In the genomic region with DNA sequence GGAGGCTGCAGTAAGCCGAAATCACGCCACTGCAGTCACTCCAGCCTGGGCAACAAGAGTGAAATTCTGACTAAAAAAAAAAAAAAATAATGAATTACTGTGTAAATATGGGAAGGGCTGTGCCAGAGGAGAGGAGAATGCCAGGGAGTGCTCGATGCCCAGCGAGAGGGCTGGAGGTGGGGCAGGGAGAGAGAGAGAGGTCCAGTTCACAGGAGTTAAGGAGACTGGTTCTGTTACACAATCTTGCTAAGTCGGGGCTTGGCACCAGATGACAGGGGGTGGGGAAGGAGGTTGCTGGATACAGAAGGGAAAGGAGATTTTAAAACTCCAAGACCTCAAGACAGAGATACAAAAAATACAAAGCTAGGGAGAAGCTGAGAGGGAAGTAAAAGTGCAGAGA, we compare ENCODE assay signal across 8 cellular contexts. TPM values are rescaled to one million over a fixed set of nuclear protein-coding genes. Genes with fewer than 3 reads are reported as not detected.
DNase-seq lines count a peak whose midpoint lies in the region; ATAC-seq and TF ChIP-seq lines count a peak whose summit lies in the region.

No MANE protein-coding gene starts in this region.

- TF ChIP-seq CTCF in heart left ventricle (IDR thresholded peaks at IDR 0.05) (no peak), gastrocnemius medialis (IDR thresholded peaks at IDR 0.05 in 4 of 5, conservative IDR thresholded peaks at IDR 0.05 in 1 of 5) (no peak)

- TF ChIP-seq POLR2A in heart left ventricle (IDR thresholded peaks at IDR 0.05) (no peak), gastrocnemius medialis (IDR thresholded peaks at IDR 0.05) (no peak)

- WGBS in heart left ventricle, 4 donors = 40 to 54% (median 47%) methylated on average over 5 of the region's 5 CpGs

- in situ Hi-C loops in gastrocnemius medialis (cut with MboI; ENCODE audit: low sequenced_read_pairs in 4 of 4) = no loop called here

- H3K27me3 ChIP-seq in heart left ventricle = no peaks in the 10 kb centered on the region
- H3K27me3 ChIP-seq in gastrocnemius medialis = no peaks in the 10 kb centered on the region

- H3K4me1 ChIP-seq in heart left ventricle = peaks cover 4 to 58% (median 48%) of the 10 kb centered on the region in 12 donors
- peaks cover 40 to 54% of the 10 kb centered on the region in 2 donors for H3K4me1 ChIP-seq in gastrocnemius medialis

- H3K36me3 ChIP-seq in heart left ventricle (peaks cover 0 to 16% (median 2%) of the 10 kb centered on the region in 9 donors), gastrocnemius medialis (peaks cover 0 to 9% of the 10 kb centered on the region in 2 donors)

- DNase-seq in DMS53 (lab: John Stamatoyannopoulos, UW) = peak; percentile 67
- peak in 4 of 5 donors; percentile 37 to 65 (median 38) for DNase-seq in heart left ventricle
- DNase-seq in gastrocnemius medialis = peak; percentile 55 to 69
- no peak for DNase-seq in activated naive CD4-positive, alpha-beta T cell (lab: John Stamatoyannopoulos, UW)
- DNase-seq in NCI-H510A (lab: John Stamatoyannopoulos, UW) = no peak
- no peak for DNase-seq in NOMO-1 treated with dmso at 0.1 percent for 144 hours (lab: John Stamatoyannopoulos, UW; ENCODE audit: unreplicated experiment)

- intact Hi-C loops in heart left ventricle (cut with DNase I) = no loop called here
- intact Hi-C loops in gastrocnemius medialis (cut with DNase I; ENCODE audit: low total_unique reads) = loop anchor here (2.0 kb wide), 1 partner anchor 27 kb away; a partner anchor contains a TSS

- ATAC-seq in SK-N-SH treated with all-trans-retinoic acid at 6 μM for 48 hours (peak; percentile 18), heart left ventricle (peak; percentile 1 to 30 (median 24)), gastrocnemius medialis (peak; percentile 61 to 63), GM21737 (IDR thresholded peaks at IDR 0.05; ENCODE audit: unreplicated experiment) (no peak)

- no peaks in the 10 kb centered on the region for H3K9me3 ChIP-seq in heart left ventricle
- no peaks in the 10 kb centered on the region for H3K9me3 ChIP-seq in gastrocnemius medialis

- peak overlapping the region in 11 of 12 donors; percentile 72 to 89 (median 84) for H3K27ac ChIP-seq in heart left ventricle
- H3K27ac ChIP-seq in gastrocnemius medialis = peak overlapping the region; percentile 79 to 85 (median 84)

- H3K4me3 ChIP-seq in heart left ventricle (peak overlapping the region in 11 of 12 donors; percentile 9 to 74 (median 52)), gastrocnemius medialis (peak overlapping the region; percentile 53 to 63 (median 60))

TF ChIP-seq in SK-N-SH treated with all-trans-retinoic acid at 6 μM for 48 hours, 23 proteins besides CTCF, POLR2A, EP300 and RAD21:
- TF ChIP-seq TCF4 (CRISPR knock-in tag; IDR thresholded peaks at IDR 0.05; ENCODE audit: borderline replicate concordance) (no peak), ARNTL (CRISPR knock-in tag; IDR thresholded peaks at IDR 0.05; ENCODE audit: borderline replicate concordance, low read depth) (no peak), ESRRG (CRISPR knock-in tag; IDR thresholded peaks at IDR 0.05) (no peak), GLIS3 (CRISPR knock-in tag; IDR thresholded peaks at IDR 0.05) (no peak), ZFP3 (CRISPR knock-in tag; IDR thresholded peaks at IDR 0.05) (no peak), PPARA (CRISPR knock-in tag; IDR thresholded peaks at IDR 0.05; ENCODE audit: borderline replicate concordance) (no peak), OSR1 (CRISPR knock-in tag; IDR thresholded peaks at IDR 0.05) (no peak), ZC3H10 (CRISPR knock-in tag; IDR thresholded peaks at IDR 0.05) (no peak), BACH2 (CRISPR knock-in tag; IDR thresholded peaks at IDR 0.05; ENCODE audit: borderline replicate concordance) (no peak)
- TF ChIP-seq, protein P1, sequence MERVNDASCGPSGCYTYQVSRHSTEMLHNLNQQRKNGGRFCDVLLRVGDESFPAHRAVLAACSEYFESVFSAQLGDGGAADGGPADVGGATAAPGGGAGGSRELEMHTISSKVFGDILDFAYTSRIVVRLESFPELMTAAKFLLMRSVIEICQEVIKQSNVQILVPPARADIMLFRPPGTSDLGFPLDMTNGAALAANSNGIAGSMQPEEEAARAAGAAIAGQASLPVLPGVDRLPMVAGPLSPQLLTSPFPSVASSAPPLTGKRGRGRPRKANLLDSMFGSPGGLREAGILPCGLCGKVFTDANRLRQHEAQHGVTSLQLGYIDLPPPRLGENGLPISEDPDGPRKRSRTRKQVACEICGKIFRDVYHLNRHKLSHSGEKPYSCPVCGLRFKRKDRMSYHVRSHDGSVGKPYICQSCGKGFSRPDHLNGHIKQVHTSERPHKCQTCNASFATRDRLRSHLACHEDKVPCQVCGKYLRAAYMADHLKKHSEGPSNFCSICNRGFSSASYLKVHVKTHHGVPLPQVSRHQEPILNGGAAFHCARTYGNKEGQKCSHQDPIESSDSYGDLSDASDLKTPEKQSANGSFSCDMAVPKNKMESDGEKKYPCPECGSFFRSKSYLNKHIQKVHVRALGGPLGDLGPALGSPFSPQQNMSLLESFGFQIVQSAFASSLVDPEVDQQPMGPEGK (CRISPR knock-in tag; IDR thresholded peaks at IDR 0.05; ENCODE audit: borderline replicate concordance) = no peak
- TF ChIP-seq, protein P2, sequence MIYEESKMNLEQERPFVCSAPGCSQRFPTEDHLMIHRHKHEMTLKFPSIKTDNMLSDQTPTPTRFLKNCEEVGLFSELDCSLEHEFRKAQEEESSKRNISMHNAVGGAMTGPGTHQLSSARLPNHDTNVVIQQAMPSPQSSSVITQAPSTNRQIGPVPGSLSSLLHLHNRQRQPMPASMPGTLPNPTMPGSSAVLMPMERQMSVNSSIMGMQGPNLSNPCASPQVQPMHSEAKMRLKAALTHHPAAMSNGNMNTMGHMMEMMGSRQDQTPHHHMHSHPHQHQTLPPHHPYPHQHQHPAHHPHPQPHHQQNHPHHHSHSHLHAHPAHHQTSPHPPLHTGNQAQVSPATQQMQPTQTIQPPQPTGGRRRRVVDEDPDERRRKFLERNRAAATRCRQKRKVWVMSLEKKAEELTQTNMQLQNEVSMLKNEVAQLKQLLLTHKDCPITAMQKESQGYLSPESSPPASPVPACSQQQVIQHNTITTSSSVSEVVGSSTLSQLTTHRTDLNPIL (CRISPR knock-in tag; IDR thresholded peaks at IDR 0.05; ENCODE audit: low read depth) = no peak

RNA-seq across cellular contexts. Expression of a gene that starts 1.2 kb away (rescaled TPM):
- total RNA-seq in heart left ventricle (10 to 100 TPM; 27.6 to 97.8 (median 48.7) TPM), gastrocnemius medialis (10 to 100 TPM; 30.9 to 70.2 (median 42.3) TPM)
- 10 to 100 TPM; 14.3 to 37.9 TPM for polyA plus RNA-seq in heart left ventricle

RNA-seq across cellular contexts. Expression of a gene that starts 24.3 kb away (rescaled TPM):
- total RNA-seq in heart left ventricle = 10 to 100 TPM; 14.0 to 49.3 (median 22.1) TPM
- polyA plus RNA-seq in heart left ventricle = 10 to 100 TPM; 10.8 to 11.3 TPM
- total RNA-seq in gastrocnemius medialis = 10 to 100 TPM; 11.4 to 24.0 (median 20.6) TPM

RNA-seq across cellular contexts. Expression of a gene that starts 28.0 kb away (rescaled TPM):
- total RNA-seq in heart left ventricle (100 to 1,000 TPM; 173 to 237 (median 212) TPM), gastrocnemius medialis (100 to 1,000 TPM; 259 to 324 (median 291) TPM)
- polyA plus RNA-seq in heart left ventricle = 100 to 1,000 TPM; 345 to 367 TPM

RNA-seq across cellular contexts. Expression of a gene that starts 44.1 kb away (rescaled TPM):
- total RNA-seq in heart left ventricle (10 to 100 TPM; 34.9 to 76.0 (median 49.8) TPM), gastrocnemius medialis (10 to 100 TPM; 65.5 to 98.1 (median 77.3) TPM)
- 10 to 100 TPM; 17.4 to 41.2 TPM for polyA plus RNA-seq in heart left ventricle

Comparison
In these comparisons a context has a peak if more than half of its experiments do, and no peak if none do; other contexts are left out.
1. DNase-seq: peak in DMS53 (single experiment), heart left ventricle (4 of 5) and gastrocnemius medialis (2 of 2); none in activated naive CD4-positive, alpha-beta T cell (0 of 4), NCI-H510A (single experiment) and NOMO-1 treated with dmso at 0.1 percent for 144 hours (single experiment).